ENCODE assay signal across 8 cellular contexts in the genomic region with DNA sequence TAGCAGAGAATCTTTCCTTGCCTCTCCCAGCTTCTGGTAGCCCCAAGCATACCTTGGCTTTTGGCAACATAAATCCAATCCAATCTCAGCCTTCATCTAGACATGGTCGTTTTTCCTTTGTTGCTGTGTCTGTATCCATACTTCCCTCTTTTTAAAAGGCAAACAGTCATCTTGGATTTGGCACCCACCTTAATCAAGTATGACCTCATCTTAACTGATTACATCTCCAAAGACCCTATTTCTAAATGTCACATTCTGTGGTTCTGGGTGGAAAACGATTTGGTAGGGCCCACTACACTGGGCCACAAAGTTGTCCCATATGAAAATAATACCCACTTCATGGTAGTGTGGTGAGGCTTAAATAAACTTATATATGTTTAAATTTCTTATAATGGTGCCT. TPM values are rescaled to one million over a fixed set of nuclear protein-coding genes. Genes with fewer than 3 reads are reported as not detected.
DNase-seq lines count a peak whose midpoint lies in the region; ATAC-seq and TF ChIP-seq lines count a peak whose summit lies in the region.

No MANE protein-coding gene starts in this region.

- ATAC-seq in HG02610 (IDR thresholded peaks at IDR 0.05; ENCODE audit: unreplicated experiment) (no peak), GM21723 (IDR thresholded peaks at IDR 0.05; ENCODE audit: unreplicated experiment) (no peak)

- CTCF ChIA-PET in CD8-positive, alpha-beta memory T cell (lab: Charles Lee), result interaction anchor here (1.4 kb wide), 1 partner anchor 19 kb away, joined by 5 read pairs; no protein-coding TSS in a partner anchor

- H4K20me1 ChIP-seq in osteoblast (ENCODE audit: insufficient read depth, low read length), result no peaks in the 10 kb centered on the region

- H3K27me3 ChIP-seq in CD8-positive, alpha-beta memory T cell (ENCODE audit: insufficient read depth, low read length, poor library complexity, severe bottlenecking), result no peaks in the 10 kb centered on the region
- H3K27me3 ChIP-seq in endodermal cell (ENCODE audit: control insufficient read depth, insufficient read depth, low read length, poor library complexity, severe bottlenecking) (no peaks in the 10 kb centered on the region), osteoblast (ENCODE audit: insufficient read depth, low read length) (no peaks in the 10 kb centered on the region)

- peak overlapping the region in 7 of 8 donors; percentile 90 to 100 (median 99) for H3K27ac Mint-ChIP-seq in CD8-positive, alpha-beta memory T cell
- H3K27ac Mint-ChIP-seq in endodermal cell, result peak overlapping the region; percentile 99

- H3K36me3 Mint-ChIP-seq in CD8-positive, alpha-beta memory T cell, result peaks cover 2 to 41% (median 7%) of the 10 kb centered on the region in 3 donors
- H3K36me3 Mint-ChIP-seq in endodermal cell (ENCODE audit: low read depth), result peaks cover 24% of the 10 kb centered on the region

- 20 to 29% methylated on average over 1 to 2 of the region's 2 CpGs for WGBS in endodermal cell (ENCODE audit: insufficient coverage in 1 of 2, insufficient read length in 1 of 2), 2 experiments

- DNase-seq in CD8-positive, alpha-beta memory T cell, result no peak
- DNase-seq in NB4 (ENCODE audit: low read depth) (peak; percentile 18), endodermal cell (no peak), osteoblast (ENCODE audit: insufficient read length, low spot score, missing footprints) (no peak), AG08395 (ENCODE audit: low spot score) (no peak)
- no peak for DNase-seq in stimulated activated CD8-positive, alpha-beta memory T cell treated with anti-CD3 and anti-CD28 coated beads, Interleukin-4, amount 100 ng/mL, for 48 hours

- H3K4me1 Mint-ChIP-seq in CD8-positive, alpha-beta memory T cell, result peaks cover 31 to 46% (median 41%) of the 10 kb centered on the region in 3 donors
- H3K4me1 Mint-ChIP-seq in endodermal cell, result peaks cover 19% of the 10 kb centered on the region

- no peaks in the 10 kb centered on the region for H3K27me3 Mint-ChIP-seq in CD8-positive, alpha-beta memory T cell
- H3K27me3 Mint-ChIP-seq in endodermal cell (ENCODE audit: insufficient read depth), result no peaks in the 10 kb centered on the region

- H3K27ac ChIP-seq in CD8-positive, alpha-beta memory T cell (ENCODE audit: low read depth, low read length), result peak overlapping the region; percentile 88
- H3K27ac ChIP-seq in endodermal cell (ENCODE audit: low read depth, low read length) (peak overlapping the region; percentile 76), osteoblast (ENCODE audit: low read depth, low read length) (peak overlapping the region; percentile 76)

- no peak for TF ChIP-seq POLR2A in NB4 (IDR thresholded peaks at IDR 0.05; ENCODE audit: extremely low read depth, insufficient read length)

- peaks cover 33% of the 10 kb centered on the region for H3K79me2 ChIP-seq in osteoblast (ENCODE audit: insufficient read depth, low read length)

- H3K9me3 Mint-ChIP-seq in CD8-positive, alpha-beta memory T cell, result peaks cover 0 to 2% (median 0%) of the 10 kb centered on the region in 5 donors
- no peaks in the 10 kb centered on the region for H3K9me3 Mint-ChIP-seq in endodermal cell

- TF ChIP-seq CTCF in NB4 (IDR thresholded peaks at IDR 0.05; ENCODE audit: low read depth, low read length) (no peak), endodermal cell (conservative IDR thresholded peaks at IDR 0.05) (no peak), osteoblast (IDR thresholded peaks at IDR 0.05; ENCODE audit: extremely low read depth, low read depth, low read length) (no peak)

- H3K4me3 ChIP-seq in CD8-positive, alpha-beta memory T cell (ENCODE audit: low read length), result peak overlapping the region; percentile 87
- H3K4me3 ChIP-seq in NB4 (ENCODE audit: low read depth, low read length) (peak overlapping the region; percentile 94), endodermal cell (ENCODE audit: low read length) (peak overlapping the region; percentile 91), osteoblast (ENCODE audit: insufficient read depth, low read length) (peak overlapping the region; percentile 87)

- H3K36me3 ChIP-seq in CD8-positive, alpha-beta memory T cell (ENCODE audit: insufficient read depth, low read length), result no peaks in the 10 kb centered on the region
- peaks cover 30% of the 10 kb centered on the region for H3K36me3 ChIP-seq in endodermal cell (ENCODE audit: control insufficient read depth, insufficient read depth, low read length)
- H3K36me3 ChIP-seq in osteoblast (ENCODE audit: insufficient read depth, low read length), result peaks cover 26% of the 10 kb centered on the region

- H3K4me1 ChIP-seq in CD8-positive, alpha-beta memory T cell (ENCODE audit: insufficient read depth, low read length), result peaks cover 25% of the 10 kb centered on the region
- H3K4me1 ChIP-seq in endodermal cell (ENCODE audit: control insufficient read depth, insufficient read depth, low read length) (no peaks in the 10 kb centered on the region), osteoblast (ENCODE audit: insufficient read depth, low read length) (peaks cover 21% of the 10 kb centered on the region)

- peak overlapping the region; percentile 93 for H2AFZ ChIP-seq in osteoblast (ENCODE audit: low read length)

- peak overlapping the region; percentile 90 to 99 (median 94) for H3K4me3 Mint-ChIP-seq in CD8-positive, alpha-beta memory T cell
- peak overlapping the region; percentile 87 for H3K4me3 Mint-ChIP-seq in endodermal cell

- no peaks in the 10 kb centered on the region for H3K9me3 ChIP-seq in CD8-positive, alpha-beta memory T cell (ENCODE audit: low read length)
- no peaks in the 10 kb centered on the region for H3K9me3 ChIP-seq in endodermal cell (ENCODE audit: control insufficient read depth, low read length)
- H3K9me3 ChIP-seq in osteoblast (ENCODE audit: low read depth, low read length), result no peaks in the 10 kb centered on the region

- POLR2A ChIA-PET in CD8-positive, alpha-beta memory T cell (lab: Charles Lee), result interaction anchor here (1.2 kb wide), 1 partner anchor 16 kb away, joined by 5 read pairs; a partner anchor contains a TSS

- H3K9ac ChIP-seq in endodermal cell (ENCODE audit: extremely low read depth, low read length, poor library complexity, severe bottlenecking), result peak overlapping the region; percentile 75

- H3K4me2 ChIP-seq in osteoblast (ENCODE audit: insufficient read depth, low read length), result peak overlapping the region; percentile 90

RNA-seq across cellular contexts. Expression of a gene that starts 0.9 kb away (rescaled TPM):
- 10 to 100 TPM; 31.4 to 32.3 TPM for total RNA-seq in CD8-positive, alpha-beta memory T cell
- polyA plus RNA-seq in CD8-positive, alpha-beta memory T cell, result 15.0 TPM
- total RNA-seq in endodermal cell, result 10 to 100 TPM; 22.3 to 29.1 TPM
- 31.0 TPM for polyA plus RNA-seq in endodermal cell (2013, experiment 1 of 2)
- polyA plus RNA-seq in endodermal cell (2013, experiment 2 of 2), result 26.1 TPM
- total RNA-seq in osteoblast, result 12.7 and 14.5 TPM in 2 replicates

RNA-seq across cellular contexts. Expression of a gene that starts 15.9 kb away (rescaled TPM):
- 100 to 1,000 TPM; 118 to 124 TPM for total RNA-seq in CD8-positive, alpha-beta memory T cell
- 47.6 TPM for polyA plus RNA-seq in CD8-positive, alpha-beta memory T cell
- total RNA-seq in endodermal cell (10 to 100 TPM; 59.2 to 63.4 TPM), osteoblast (27.1 and 36.2 TPM in 2 replicates)
- polyA plus RNA-seq in endodermal cell (2013, experiment 1 of 2), result 59.6 TPM
- polyA plus RNA-seq in endodermal cell (2013, experiment 2 of 2), result 49.6 TPM

RNA-seq across cellular contexts. Expression of a gene that starts 19.7 kb away (rescaled TPM):
- total RNA-seq in CD8-positive, alpha-beta memory T cell, result not detected
- not detected for polyA plus RNA-seq in CD8-positive, alpha-beta memory T cell
- total RNA-seq in endodermal cell (not detected), osteoblast (under 0.01 TPM in 1 of 2 replicates, not detected in the other)
- polyA plus RNA-seq in endodermal cell (2013, experiment 1 of 2), result not detected
- polyA plus RNA-seq in endodermal cell (2013, experiment 2 of 2), result not detected

RNA-seq across cellular contexts. Expression of a gene that starts 51.2 kb away (rescaled TPM):
- not detected for total RNA-seq in CD8-positive, alpha-beta memory T cell
- not detected for polyA plus RNA-seq in CD8-positive, alpha-beta memory T cell
- total RNA-seq in endodermal cell (under 1 TPM; 0.35 to 0.38 TPM), osteoblast (not detected in 2 replicates)
- polyA plus RNA-seq in endodermal cell (2013, experiment 1 of 2), result 0.64 TPM
- 0.62 TPM for polyA plus RNA-seq in endodermal cell (2013, experiment 2 of 2)

RNA-seq across cellular contexts. Expression of a gene that starts 57.8 kb away (rescaled TPM):
- total RNA-seq in CD8-positive, alpha-beta memory T cell, result not detected
- not detected for polyA plus RNA-seq in CD8-positive, alpha-beta memory T cell
- total RNA-seq in endodermal cell (not detected), osteoblast (not detected in 2 replicates)
- not detected for polyA plus RNA-seq in endodermal cell (2013, experiment 1 of 2)
- not detected for polyA plus RNA-seq in endodermal cell (2013, experiment 2 of 2)
